23 cellular contexts compared by ENCODE assay signal in genomic region chr14:75753696-75754095, GRCh38.
DNase-seq lines count a peak whose midpoint lies in the region; TF ChIP-seq lines count a peak whose summit lies in the region.
"Had no signal": no experiment of that assay in that cellular context is flagged by ENCODE, and none has a peak within 500 bp of the region (broad histone marks: within the 10 kb centered on the region; RNA-seq: fewer than 3 reads in every experiment).

No MANE protein-coding gene starts in this region.

- H3K4me1 Mint-ChIP-seq in nephron, result peaks cover 19% of the 10 kb centered on the region
- H3K4me1 Mint-ChIP-seq: GM23338 had no signal

- H3K9me3 Mint-ChIP-seq in nephron, result no peaks in the 10 kb centered on the region
- H3K9me3 Mint-ChIP-seq: CD8-positive, alpha-beta T cell; GM23338; HFFc6 had no signal

- no peak for TF ChIP-seq CTCF in left ventricle myocardium inferior (IDR thresholded peaks at IDR 0.05; ENCODE audit: borderline replicate concordance)
- no peak for TF ChIP-seq CTCF in right atrium auricular region (IDR thresholded peaks at IDR 0.05)
- no peak for TF ChIP-seq CTCF in fibroblast of pulmonary artery (IDR thresholded peaks at IDR 0.05; ENCODE audit: low read length, missing control alignments)
- TF ChIP-seq CTCF in nephron (IDR thresholded peaks at IDR 0.05; ENCODE audit: unreplicated experiment in 3 of 3), result no peak
- no peak for TF ChIP-seq CTCF in vagina (IDR thresholded peaks at IDR 0.05)

- H3K4me1 ChIP-seq in left ventricle myocardium inferior (peaks cover 4% of the 10 kb centered on the region), right atrium auricular region (no peaks in the 10 kb centered on the region), vagina (peaks cover 10% of the 10 kb centered on the region)
- H3K4me1 ChIP-seq: Caco-2, HAP-1 had no signal

- TF ChIP-seq POLR2A in vagina (IDR thresholded peaks at IDR 0.05), result no peak

- H3K4me3 ChIP-seq in left ventricle myocardium inferior (no peak overlapping the region), right atrium auricular region (no peak overlapping the region), fibroblast of pulmonary artery (replicated peaks; ENCODE audit: low read depth, low read length) (no peak overlapping the region), vagina (no peak overlapping the region)
- H3K4me3 ChIP-seq: GM23338, HAP-1 had no signal

- no peak overlapping the region for H3K4me3 Mint-ChIP-seq in nephron
- H3K4me3 Mint-ChIP-seq: B cell; CD8-positive, alpha-beta T cell; GM23338; HFFc6 had no signal

- intact Hi-C loops in left ventricle myocardium inferior (cut with micrococcal nuclease) (no loop called here), vagina (cut with DNase I) (no loop called here)

- DNase-seq in left ventricle myocardium inferior (no peak), right atrium auricular region (ENCODE audit: low spot score) (no peak), fibroblast of pulmonary artery (ENCODE audit: low read depth) (peak; percentile 45), vagina (ENCODE audit: extremely low spot score in 2 of 2) (no peak), NCI-H774 (lab: John Stamatoyannopoulos, UW) (no peak), GOT3 (lab: John Stamatoyannopoulos, UW) (no peak)
- DNase-seq: Caco-2; CD8-positive, alpha-beta T cell; DMS79; GDM1; KG1; MM.1S; NCI-H2029 treated with DMSO at 0.1 percent for 48 hours; NCI-H446 treated with DMSO at 0.1 percent for 48 hours; NCI-H526 treated with DMSO at 0.1 percent for 48 hours; SHP77 treated with DMSO at 0.1 percent for 48 hours had no signal

- no peaks in the 10 kb centered on the region for H3K27me3 Mint-ChIP-seq in nephron (ENCODE audit: low read depth)
- H3K27me3 Mint-ChIP-seq: B cell had no signal

- H3K27me3 ChIP-seq in left ventricle myocardium inferior (ENCODE audit: low read depth), result no peaks in the 10 kb centered on the region
- H3K27me3 ChIP-seq in right atrium auricular region, result no peaks in the 10 kb centered on the region
- H3K27me3 ChIP-seq in vagina, result no peaks in the 10 kb centered on the region

- H3K9me3 ChIP-seq in left ventricle myocardium inferior (replicated peaks) (no peaks in the 10 kb centered on the region), right atrium auricular region (no peaks in the 10 kb centered on the region), vagina (no peaks in the 10 kb centered on the region)
- H3K9me3 ChIP-seq: Caco-2, HAP-1 had no signal

- peaks cover 24% of the 10 kb centered on the region for H3K36me3 ChIP-seq in left ventricle myocardium inferior
- H3K36me3 ChIP-seq in right atrium auricular region, result no peaks in the 10 kb centered on the region
- H3K36me3 ChIP-seq in vagina, result no peaks in the 10 kb centered on the region
- H3K36me3 ChIP-seq: HAP-1 had no signal

- H3K27ac ChIP-seq in left ventricle myocardium inferior (replicated peaks) (peak overlapping the region; percentile 48), right atrium auricular region (peak overlapping the region in 1 of 2 donors; percentile 3), vagina (peak overlapping the region; percentile 33)
- H3K27ac ChIP-seq: C4-2B, RWPE1 had no signal

- peak overlapping the region in 2 of 3 experiments; percentile 19 to 91 for H3K27ac Mint-ChIP-seq in nephron
- H3K27ac Mint-ChIP-seq: B cell; CD8-positive, alpha-beta T cell; GM23338 had no signal

- H3K36me3 Mint-ChIP-seq in nephron (ENCODE audit: low read depth), result peaks cover 41% of the 10 kb centered on the region
